Comparison of ENCODE assay signal across 6 cellular contexts in the genomic region with DNA sequence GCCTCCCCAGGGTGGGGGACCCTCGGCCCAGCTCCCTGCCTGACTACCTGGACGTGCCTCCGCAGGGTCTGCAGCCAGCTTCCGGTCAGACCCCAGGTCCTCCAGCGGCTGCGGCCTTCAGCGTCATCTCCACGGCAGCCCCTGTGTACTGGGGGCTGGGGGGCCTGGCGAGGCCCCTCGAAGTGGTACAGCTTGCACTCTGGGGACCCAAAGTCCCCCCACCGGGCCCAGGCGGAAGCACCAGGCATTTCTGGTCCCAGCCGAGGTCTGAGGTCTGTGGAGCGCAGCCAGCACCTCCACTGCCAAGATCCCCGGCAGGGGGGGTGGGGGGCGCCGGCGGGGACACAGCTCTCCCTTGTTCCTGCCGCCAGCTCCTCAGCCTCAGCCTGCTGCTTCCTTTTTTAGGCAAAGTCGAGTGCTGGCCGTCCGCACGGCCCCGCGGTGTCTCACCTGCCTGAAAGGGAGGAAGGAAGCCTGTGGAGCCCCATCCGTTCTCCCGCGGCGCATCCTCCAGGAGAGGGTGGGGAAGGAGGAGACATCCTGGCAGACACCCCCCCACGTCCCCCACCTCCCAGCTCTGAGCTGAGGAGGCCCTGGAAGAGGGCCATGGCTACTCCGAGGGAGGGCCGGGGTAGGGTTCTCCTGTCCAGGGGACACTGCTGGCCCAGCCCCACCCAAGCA.
DNase-seq lines count a peak whose midpoint lies in the region; ATAC-seq and TF ChIP-seq lines count a peak whose summit lies in the region.

No MANE protein-coding gene starts in this region.

- intact Hi-C loops in posterior cingulate gyrus (cut with DNase I): no loop called here

- H3K9me3 ChIP-seq in HEK293 (ENCODE audit: control insufficient read depth, insufficient read depth, low read depth, low read length): no peaks in the 10 kb centered on the region

- no peak for ATAC-seq in GM18858 (IDR thresholded peaks at IDR 0.05; ENCODE audit: unreplicated experiment)

- no peak overlapping the region for H3K27ac ChIP-seq in HEK293 (ENCODE audit: extremely low read depth, low read depth, low read length)

- H3K4me3 ChIP-seq in HEK293 (ENCODE audit: low read depth, low read length): no peak overlapping the region

- TF ChIP-seq CTCF in HEK293 (tag by site-specific recombination; IDR thresholded peaks at IDR 0.05): no peak

- POLR2A ChIA-PET in HEK293 (lab: Yijun Ruan, JAX): interaction anchor here (0.6 to 1.4 kb wide), 3 partner anchors 26 to 43 kb away, joined by 3 to 8 read pairs (median 4); a partner anchor contains a TSS

- CTCF ChIA-PET in HEK293 (lab: Yijun Ruan, JAX): no interaction called here

- H3K36me3 ChIP-seq in HEK293 (ENCODE audit: control insufficient read depth in 2 of 2, insufficient read depth in 1 of 2, low read length in 2 of 2): peaks cover 0 to 8% of the 10 kb centered on the region in 2 experiments; a peak in 1 of 3 replicates

- DNase-seq in ecto neural progenitor cell (ENCODE audit: low spot score): peak; percentile 64
- DNase-seq in posterior cingulate gyrus: peak; percentile 66 to 97 (median 74)
- DNase-seq in NAMALWA (ENCODE audit: low spot score): no peak
- DNase-seq in dedifferentiated amniotic fluid mesenchymal stem cell (ENCODE audit: extremely low spot score): no peak

- H3K4me1 ChIP-seq in HEK293 (ENCODE audit: control insufficient read depth, insufficient read depth, low read length): no peaks in the 10 kb centered on the region

TF ChIP-seq in HEK293, 187 proteins besides CTCF, POLR2A, EP300 and RAD21:
- TF ChIP-seq ZIC2 (tag by site-specific recombination; IDR thresholded peaks at IDR 0.05): 0 out of 2 replicates have a peak, but pooled peaks have one; percentile 2
- peak; percentile 29; the same call in 1 of the 2 replicates for TF ChIP-seq WT1 (tag by site-specific recombination; IDR thresholded peaks at IDR 0.05)
- TF ChIP-seq, protein P1, sequence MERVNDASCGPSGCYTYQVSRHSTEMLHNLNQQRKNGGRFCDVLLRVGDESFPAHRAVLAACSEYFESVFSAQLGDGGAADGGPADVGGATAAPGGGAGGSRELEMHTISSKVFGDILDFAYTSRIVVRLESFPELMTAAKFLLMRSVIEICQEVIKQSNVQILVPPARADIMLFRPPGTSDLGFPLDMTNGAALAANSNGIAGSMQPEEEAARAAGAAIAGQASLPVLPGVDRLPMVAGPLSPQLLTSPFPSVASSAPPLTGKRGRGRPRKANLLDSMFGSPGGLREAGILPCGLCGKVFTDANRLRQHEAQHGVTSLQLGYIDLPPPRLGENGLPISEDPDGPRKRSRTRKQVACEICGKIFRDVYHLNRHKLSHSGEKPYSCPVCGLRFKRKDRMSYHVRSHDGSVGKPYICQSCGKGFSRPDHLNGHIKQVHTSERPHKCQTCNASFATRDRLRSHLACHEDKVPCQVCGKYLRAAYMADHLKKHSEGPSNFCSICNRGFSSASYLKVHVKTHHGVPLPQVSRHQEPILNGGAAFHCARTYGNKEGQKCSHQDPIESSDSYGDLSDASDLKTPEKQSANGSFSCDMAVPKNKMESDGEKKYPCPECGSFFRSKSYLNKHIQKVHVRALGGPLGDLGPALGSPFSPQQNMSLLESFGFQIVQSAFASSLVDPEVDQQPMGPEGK (tag by site-specific recombination; IDR thresholded peaks at IDR 0.05): peak; percentile 47; the same call in 1 of the 2 replicates
- no peak for TF ChIP-seq ZNF112 (tag by site-specific recombination; IDR thresholded peaks at IDR 0.05)
- TF ChIP-seq ZNF664 (tag by site-specific recombination; IDR thresholded peaks at IDR 0.05): no peak
- TF ChIP-seq ZNF560 (tag by site-specific recombination; IDR thresholded peaks at IDR 0.05; ENCODE audit: borderline replicate concordance): no peak
- TF ChIP-seq ZNF248 (tag by site-specific recombination; IDR thresholded peaks at IDR 0.05): no peak
- TF ChIP-seq, protein P2, sequence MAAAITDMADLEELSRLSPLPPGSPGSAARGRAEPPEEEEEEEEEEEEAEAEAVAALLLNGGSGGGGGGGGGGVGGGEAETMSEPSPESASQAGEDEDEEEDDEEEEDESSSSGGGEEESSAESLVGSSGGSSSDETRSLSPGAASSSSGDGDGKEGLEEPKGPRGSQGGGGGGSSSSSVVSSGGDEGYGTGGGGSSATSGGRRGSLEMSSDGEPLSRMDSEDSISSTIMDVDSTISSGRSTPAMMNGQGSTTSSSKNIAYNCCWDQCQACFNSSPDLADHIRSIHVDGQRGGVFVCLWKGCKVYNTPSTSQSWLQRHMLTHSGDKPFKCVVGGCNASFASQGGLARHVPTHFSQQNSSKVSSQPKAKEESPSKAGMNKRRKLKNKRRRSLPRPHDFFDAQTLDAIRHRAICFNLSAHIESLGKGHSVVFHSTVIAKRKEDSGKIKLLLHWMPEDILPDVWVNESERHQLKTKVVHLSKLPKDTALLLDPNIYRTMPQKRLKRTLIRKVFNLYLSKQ (tag by site-specific recombination; IDR thresholded peaks at IDR 0.05; ENCODE audit: borderline replicate concordance): no peak
- TF ChIP-seq, protein P3, sequence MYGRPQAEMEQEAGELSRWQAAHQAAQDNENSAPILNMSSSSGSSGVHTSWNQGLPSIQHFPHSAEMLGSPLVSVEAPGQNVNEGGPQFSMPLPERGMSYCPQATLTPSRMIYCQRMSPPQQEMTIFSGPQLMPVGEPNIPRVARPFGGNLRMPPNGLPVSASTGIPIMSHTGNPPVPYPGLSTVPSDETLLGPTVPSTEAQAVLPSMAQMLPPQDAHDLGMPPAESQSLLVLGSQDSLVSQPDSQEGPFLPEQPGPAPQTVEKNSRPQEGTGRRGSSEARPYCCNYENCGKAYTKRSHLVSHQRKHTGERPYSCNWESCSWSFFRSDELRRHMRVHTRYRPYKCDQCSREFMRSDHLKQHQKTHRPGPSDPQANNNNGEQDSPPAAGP (tag by site-specific recombination; IDR thresholded peaks at IDR 0.05): peak; percentile 4; the same call in 1 of the 2 replicates
- TF ChIP-seq GLIS1 (tag by site-specific recombination; IDR thresholded peaks at IDR 0.05): peak; percentile 92

Comparison
In these comparisons a context has a peak if more than half of its experiments do, and no peak if none do; other contexts are left out.
1. DNase-seq: peak in ecto neural progenitor cell (single experiment) and posterior cingulate gyrus (10 of 10); none in NAMALWA (single experiment) and dedifferentiated amniotic fluid mesenchymal stem cell (single experiment).